10 cellular contexts compared by ENCODE assay signal in the genomic region with DNA sequence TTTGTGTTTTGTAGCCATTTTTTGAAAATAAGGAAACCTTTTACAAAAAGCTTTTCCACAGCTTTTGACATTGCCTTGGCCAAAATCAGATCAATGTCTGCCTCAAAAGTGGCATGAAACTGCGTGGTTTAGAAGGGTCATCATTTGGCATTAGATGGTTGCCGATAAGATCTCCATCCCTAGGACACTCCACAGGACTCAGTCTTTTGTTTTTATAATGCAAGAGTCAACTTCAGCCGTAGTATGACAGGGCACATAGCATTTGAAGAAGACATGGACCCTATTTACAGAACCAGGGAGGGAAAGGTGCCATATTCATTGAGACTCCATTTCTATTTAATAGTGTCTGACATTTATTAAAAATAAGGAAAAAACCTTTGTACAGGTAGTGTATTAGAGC. TPM values are rescaled to one million over a fixed set of nuclear protein-coding genes. Genes with fewer than 3 reads are reported as not detected.
DNase-seq lines count a peak whose midpoint lies in the region; ATAC-seq, FAIRE-seq and TF ChIP-seq lines count a peak whose summit lies in the region.
"Had no signal": no experiment of that assay in that cellular context is flagged by ENCODE, and none has a peak within 500 bp of the region (broad histone marks: within the 10 kb centered on the region; RNA-seq: fewer than 3 reads in every experiment).

No MANE protein-coding gene starts in this region.

- 81% methylated on average over 2 of the region's 3 CpGs for WGBS in HUES64

- H3K36me3 ChIP-seq in HUES64 (ENCODE audit: insufficient read depth, low read length): no peaks in the 10 kb centered on the region; the same call in 1 of the 2 replicates
- peaks cover 1% of the 10 kb centered on the region for H3K36me3 ChIP-seq in bronchial epithelial cell (ENCODE audit: control insufficient read depth, insufficient read depth, low read length)
- H3K36me3 ChIP-seq: colonic mucosa had no signal

- DNase-seq in AG04450 (ENCODE audit: low read depth, low spot score): no peak
- DNase-seq in bronchial epithelial cell (ENCODE audit: low read depth): no peak
- DNase-seq in naive B cell: no peak
- DNase-seq in MV-4-11 (lab: John Stamatoyannopoulos, UW): no peak
- DNase-seq in NCI-H526 treated with DMSO at 0.1 percent for 48 hours (lab: John Stamatoyannopoulos, UW): no peak

- H3K36me3 Mint-ChIP-seq in naive B cell: no peaks in the 10 kb centered on the region

- H3K4me1 Mint-ChIP-seq in naive B cell: peaks cover 16 to 24% (median 17%) of the 10 kb centered on the region in 3 donors

- peak overlapping the region; percentile 70 to 97 (median 90) for H3K4me3 Mint-ChIP-seq in naive B cell

- peaks cover 7% of the 10 kb centered on the region; the same call in 1 of the 2 replicates for H3K4me1 ChIP-seq in HUES64 (ENCODE audit: insufficient read depth, low read length)
- H3K4me1 ChIP-seq: colonic mucosa had no signal

- FAIRE-seq in bronchial epithelial cell (lab: Jason Lieb, UNC): no peak
- FAIRE-seq: TTC549 had no signal

- CTCF ChIA-PET in AG04450 (lab: Charles Lee): no interaction called here

- ATAC-seq in naive B cell (ENCODE audit: low read depth in 2 of 2): no peak
- no peak for ATAC-seq in GM18505 (IDR thresholded peaks at IDR 0.05; ENCODE audit: unreplicated experiment)
- no peak for ATAC-seq in HG03432 (IDR thresholded peaks at IDR 0.05; ENCODE audit: unreplicated experiment)

- no peaks in the 10 kb centered on the region for H3K9me3 Mint-ChIP-seq in naive B cell

- H3K27ac Mint-ChIP-seq in naive B cell: peak overlapping the region in 2 of 6 donors; percentile 75 to 92

- TF ChIP-seq CTCF in AG04450 (IDR thresholded peaks at IDR 0.05; ENCODE audit: low read depth, low read length): no peak
- TF ChIP-seq CTCF in bronchial epithelial cell (IDR thresholded peaks at IDR 0.05; ENCODE audit: insufficient read depth, low read length, severe bottlenecking): no peak

- no peaks in the 10 kb centered on the region for H3K9me3 ChIP-seq in AG04450 (ENCODE audit: control insufficient read depth, insufficient read depth, low read length)
- H3K9me3 ChIP-seq in HUES64 (ENCODE audit: insufficient read depth, low read depth, low read length): no peaks in the 10 kb centered on the region
- H3K9me3 ChIP-seq: colonic mucosa had no signal

- TF ChIP-seq POLR2A in GM18505 (IDR thresholded peaks at IDR 0.05; ENCODE audit: borderline replicate concordance, extremely low read depth, insufficient read depth, insufficient read length): no peak

- no peak overlapping the region for H3K9ac ChIP-seq in HUES64 (ENCODE audit: low read depth, low read length)

- no peaks in the 10 kb centered on the region for H3K27me3 Mint-ChIP-seq in naive B cell

- peak overlapping the region; percentile 71 for H3K4me3 ChIP-seq in AG04450 (ENCODE audit: low read depth, low read length)
- peak overlapping the region; percentile 78; the same call in 1 of the 2 replicates for H3K4me3 ChIP-seq in HUES64 (ENCODE audit: low read length)
- peak overlapping the region; percentile 57 for H3K4me3 ChIP-seq in bronchial epithelial cell (ENCODE audit: low read depth, low read length)

- POLR2A ChIA-PET in AG04450 (lab: Yijun Ruan, JAX): no interaction called here

- H3K27ac ChIP-seq in AG04450 (ENCODE audit: low read depth, low read length): no peak overlapping the region
- H3K27ac ChIP-seq in HUES64 (ENCODE audit: low read depth, low read length): no peak overlapping the region
- H3K27ac ChIP-seq: colonic mucosa had no signal

- H3K27me3 ChIP-seq in AG04450 (ENCODE audit: control insufficient read depth, insufficient read depth, low read length): no peaks in the 10 kb centered on the region
- H3K27me3 ChIP-seq in HUES64 (ENCODE audit: insufficient read depth, low read length): no peaks in the 10 kb centered on the region
- no peaks in the 10 kb centered on the region for H3K27me3 ChIP-seq in bronchial epithelial cell (ENCODE audit: control insufficient read depth, insufficient read depth, low read length)
- H3K27me3 ChIP-seq: colonic mucosa had no signal

RNA-seq across cellular contexts. Expression of a gene that starts 1.3 kb away (rescaled TPM):
- 49.4 and 83.5 TPM in 2 replicates for polyA plus RNA-seq in AG04450 (2011; rRNA removed)
- polyA minus RNA-seq in AG04450 (2011; rRNA and poly(A)+ RNA removed): 21.8 and 22.0 TPM in 2 replicates
- polyA plus RNA-seq in HUES64 (2013, experiment 1 of 2): 52.9 TPM
- 73.7 TPM for polyA plus RNA-seq in HUES64 (2013, experiment 2 of 2)
- total RNA-seq in bronchial epithelial cell: 3.7 and 5.5 TPM in 2 replicates
- polyA plus RNA-seq in naive B cell (ENCODE audit: low read depth in 6 of 6): 10 to 100 TPM in 5 of 6 donors, 1 to 10 TPM in 1; 5.5 to 24.6 (median 20.5) TPM

RNA-seq across cellular contexts. Expression of a gene that starts 18.4 kb away (rescaled TPM):
- polyA plus RNA-seq in AG04450 (2011; rRNA removed) (190 and 251 TPM in 2 replicates), naive B cell (ENCODE audit: low read depth in 6 of 6) (10 to 100 TPM; 14.9 to 23.3 (median 17.8) TPM)
- polyA minus RNA-seq in AG04450 (2011; rRNA and poly(A)+ RNA removed): 110 and 121 TPM in 2 replicates
- polyA plus RNA-seq in HUES64 (2013, experiment 1 of 2): 55.6 TPM
- 66.3 TPM for polyA plus RNA-seq in HUES64 (2013, experiment 2 of 2)
- 5.3 and 10.5 TPM in 2 replicates for total RNA-seq in bronchial epithelial cell

RNA-seq across cellular contexts. Expression of a gene that starts 28.3 kb away (rescaled TPM):
- polyA plus RNA-seq in AG04450 (2011; rRNA removed) (18.2 and 20.4 TPM in 2 replicates), naive B cell (ENCODE audit: low read depth in 6 of 6) (not detected)
- 10.1 and 12.5 TPM in 2 replicates for polyA minus RNA-seq in AG04450 (2011; rRNA and poly(A)+ RNA removed)
- polyA plus RNA-seq in HUES64 (2013, experiment 1 of 2): 8.9 TPM
- polyA plus RNA-seq in HUES64 (2013, experiment 2 of 2): 11.7 TPM
- 0.51 and 1.1 TPM in 2 replicates for total RNA-seq in bronchial epithelial cell

RNA-seq across cellular contexts. Expression of a gene that starts 47.9 kb away (rescaled TPM):
- 0.38 and 0.50 TPM in 2 replicates for polyA plus RNA-seq in AG04450 (2011; rRNA removed)
- 0.69 and 0.70 TPM in 2 replicates for polyA minus RNA-seq in AG04450 (2011; rRNA and poly(A)+ RNA removed)
- 3.0 TPM for polyA plus RNA-seq in HUES64 (2013, experiment 1 of 2)
- polyA plus RNA-seq in HUES64 (2013, experiment 2 of 2): 4.3 TPM
- total RNA-seq in bronchial epithelial cell: 0.38 and 0.53 TPM in 2 replicates
- polyA plus RNA-seq in naive B cell (ENCODE audit: low read depth in 6 of 6): under 1 TPM in 5 of 6 donors, not detected in 1; 0.09 to 0.39 (median 0.14) TPM

RNA-seq across cellular contexts. Expression of a gene that starts 59.8 kb away (rescaled TPM):
- polyA plus RNA-seq in AG04450 (2011; rRNA removed): 8.3 and 10.7 TPM in 2 replicates
- 2.7 and 3.6 TPM in 2 replicates for polyA minus RNA-seq in AG04450 (2011; rRNA and poly(A)+ RNA removed)
- polyA plus RNA-seq in HUES64 (2013, experiment 1 of 2): 1.7 TPM
- 2.1 TPM for polyA plus RNA-seq in HUES64 (2013, experiment 2 of 2)
- not detected in 2 replicates for total RNA-seq in bronchial epithelial cell
- 1 to 10 TPM in 2 of 6 donors, under 1 TPM in 1, not detected in 3; 0.54 to 1.5 (median 1.0) TPM for polyA plus RNA-seq in naive B cell (ENCODE audit: low read depth in 6 of 6)

Comparison
In these comparisons a context has a peak if more than half of its experiments do, and no peak if none do; other contexts are left out.
1. RNA of a gene that starts 28.3 kb away (polyA plus RNA-seq): 18.2 to 20.4 TPM in AG04450; not detected in naive B cell; every median in the first group is over 10 times any median in the second.
2. Peak in every context shown above with its lines, with median percentiles within 50 percentile points of each other: H3K4me3 ChIP-seq.